ENCODE assay signal across 1 cellular context in genomic region chr22:20537983-20538382, GRCh38.
TF ChIP-seq lines count a peak whose summit lies in the region.

No MANE protein-coding gene starts in this region.

TF ChIP-seq in HCT116, 20 proteins besides CTCF, POLR2A, EP300 and RAD21 (continued from another document):
- TF ChIP-seq SP1 (IDR thresholded peaks at IDR 0.05; ENCODE audit: low read depth) (no peak), MAX (IDR thresholded peaks at IDR 0.05) (no peak)
